In the genomic region with DNA sequence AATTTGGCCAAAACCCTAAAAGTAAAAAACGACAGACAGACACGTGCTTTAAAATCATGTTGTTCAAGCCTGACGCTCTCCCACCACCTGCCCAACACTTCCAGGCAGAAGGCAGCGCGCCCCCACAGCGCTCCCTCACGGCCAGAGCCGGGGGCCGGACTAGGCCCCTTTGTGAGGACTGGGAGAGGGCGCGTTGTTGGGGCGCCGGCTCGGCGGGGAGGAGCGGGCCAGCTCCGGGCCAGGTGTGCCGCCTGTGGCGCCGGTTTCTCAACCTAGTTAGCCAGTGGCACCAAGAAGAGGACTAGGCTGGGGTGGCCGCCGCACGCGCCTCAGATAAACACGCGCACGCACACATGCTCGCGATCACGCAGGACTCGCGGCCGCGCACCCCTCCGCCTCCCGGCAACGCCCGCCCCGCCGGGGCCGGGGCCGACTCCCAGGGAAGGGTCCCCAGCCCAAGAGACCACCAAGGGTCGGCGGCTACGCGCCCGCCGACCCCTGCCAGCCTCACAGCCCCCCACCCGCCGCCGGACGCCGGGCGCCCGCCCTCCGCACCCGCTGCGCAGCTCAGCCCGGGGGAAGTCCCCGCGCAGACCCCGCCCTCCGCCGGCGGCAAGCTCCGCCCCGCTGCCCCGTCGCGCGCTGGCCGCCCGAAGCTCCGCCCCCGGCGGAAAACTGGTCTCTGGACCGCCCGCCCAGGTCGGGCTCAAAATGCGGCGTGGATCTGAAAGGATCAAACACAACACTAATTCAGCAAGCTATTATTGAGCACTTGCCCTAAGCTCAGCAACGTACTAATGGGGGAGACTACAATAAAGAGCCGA, we compare ENCODE assay signal across 8 cellular contexts. TPM values are rescaled to one million over a fixed set of nuclear protein-coding genes. Genes with fewer than 3 reads are reported as not detected.
DNase-seq lines count a peak whose midpoint lies in the region; ATAC-seq lines count a peak whose summit lies in the region.

TSS of gene IMMP2L (minus strand) at position 584 of the 824 bp plus-strand sequence.

- peak within 1 kb of the TSS; percentile 84 to 85 for H3K4me3 Mint-ChIP-seq in effector memory CD8-positive, alpha-beta T cell

- H3K27me3 Mint-ChIP-seq in effector memory CD8-positive, alpha-beta T cell, result peaks cover 10 to 12% of the 10 kb centered on the region in 2 donors

- H3K9me3 Mint-ChIP-seq in effector memory CD8-positive, alpha-beta T cell, result no peaks in the 10 kb centered on the region

- peaks cover 3% of the 10 kb centered on the region for H3K36me3 Mint-ChIP-seq in effector memory CD8-positive, alpha-beta T cell (ENCODE audit: insufficient read depth)

- H3K27ac Mint-ChIP-seq in effector memory CD8-positive, alpha-beta T cell, result peak within 1 kb of the TSS; percentile 92 to 94

- DNase-seq in COLO829 (ENCODE audit: low spot score) (peak; percentile 82), HK-2 (ENCODE audit: unreplicated experiment) (peak; percentile 87), NOMO-1 (lab: John Stamatoyannopoulos, UW; ENCODE audit: unreplicated experiment in 2 of 2) (peak; percentile 42 to 69), mesenteric fat pad (ENCODE audit: low spot score) (peak; percentile 96)
- DNase-seq in activated CD8-positive, alpha-beta memory T cell treated with anti-CD3 and anti-CD28 coated beads for 48 hours (ENCODE audit: low read depth in 2 of 3, low spot score in 2 of 3), result peak; percentile 76 to 82 (median 82)
- peak; percentile 90 to 96 (median 95) for DNase-seq in effector memory CD8-positive, alpha-beta T cell
- DNase-seq in stimulated activated CD8-positive, alpha-beta memory T cell treated with anti-CD3 and anti-CD28 coated beads, Interleukin-12 subunit alpha, Interleukin-12 subunit beta, amount 100 ng/mL, for 4 hours (ENCODE audit: low read depth), result peak; percentile 89

- ATAC-seq in GM19463 (IDR thresholded peaks at IDR 0.05; ENCODE audit: unreplicated experiment), result peak; percentile 79
- peak; percentile 88 for ATAC-seq in effector memory CD8-positive, alpha-beta T cell (replicated peaks)

- H3K4me1 Mint-ChIP-seq in effector memory CD8-positive, alpha-beta T cell (ENCODE audit: low read depth in 2 of 2), result peaks cover 15 to 27% of the 10 kb centered on the region in 2 donors

RNA-seq across cellular contexts. Expression of gene IMMP2L, which starts in this region (rescaled TPM):
- total RNA-seq in mesenteric fat pad, result 35.5 TPM

Comparison
In these comparisons a context has a peak if more than half of its experiments do, and no peak if none do; other contexts are left out.
1. Peak in every context shown above with its lines: DNase-seq and ATAC-seq.